15 cellular contexts compared by ENCODE assay signal in the genomic region with DNA sequence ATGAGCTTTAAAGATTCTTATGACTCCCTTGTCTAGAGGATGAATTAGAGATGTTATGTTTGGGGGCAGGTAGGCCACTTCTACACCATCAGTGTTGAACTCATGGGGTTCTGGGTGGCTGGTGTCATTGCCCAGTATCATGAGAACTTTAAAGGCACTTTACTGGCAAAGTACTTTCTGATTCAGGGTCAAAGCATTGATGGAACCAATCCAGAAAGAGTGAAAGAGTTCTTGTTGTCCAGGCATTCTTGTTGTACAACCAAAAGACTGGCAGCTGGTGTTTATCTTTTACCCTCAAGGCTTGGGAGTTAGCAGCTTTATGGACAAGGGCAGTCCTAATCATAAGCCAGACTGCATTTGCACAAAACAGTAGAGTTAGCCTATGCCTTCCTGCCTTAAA.
"Had no signal": no experiment of that assay in that cellular context is flagged by ENCODE, and none has a peak within 500 bp of the region (broad histone marks: within the 10 kb centered on the region; RNA-seq: fewer than 3 reads in every experiment).

No MANE protein-coding gene starts in this region.

- H3K4me1 ChIP-seq: lower lobe of right lung, uterus had no signal

- H3K27ac ChIP-seq: brain microvascular endothelial cell, coronary artery, lower lobe of right lung, tibial nerve, uterus had no signal

- H3K36me3 ChIP-seq: brain microvascular endothelial cell, lower lobe of right lung, uterus had no signal

- H3K27me3 ChIP-seq: brain microvascular endothelial cell, tibial nerve, uterus had no signal

- H3K4me3 ChIP-seq: coronary artery, lower lobe of right lung, tibial nerve, uterus had no signal

- DNase-seq: activated CD4-positive, alpha-beta memory T cell treated with anti-CD3 and anti-CD28 coated beads for 36 hours; activated CD4-positive, alpha-beta T cell treated with anti-CD3 and anti-CD28 coated beads for 36 hours; activated naive CD4-positive, alpha-beta T cell treated with Interleukin-2 at 50 U/mL for 16 hours; activated T-cell treated with anti-CD3 and anti-CD28 coated beads for 4 hours; anterior cingulate cortex; brain microvascular endothelial cell; erythroblast; left cardiac atrium; lower lobe of right lung; posterior cingulate gyrus; stimulated activated CD4-positive, alpha-beta T cell treated with anti-CD3 and anti-CD28 coated beads, Interleukin-2, amount 100 ng/mL, for 24 hours; stimulated activated naive CD8-positive, alpha-beta T cell treated with anti-CD3 and anti-CD28 coated beads, Interleukin-15, Interleukin-2, amounts not matched to agents 100 U/mL and 50 U/mL, for 24 hours; uterus had no signal

- H3K9me3 ChIP-seq: lower lobe of right lung, uterus had no signal
